ENCODE assay signal across 1 cellular context in the genomic region with DNA sequence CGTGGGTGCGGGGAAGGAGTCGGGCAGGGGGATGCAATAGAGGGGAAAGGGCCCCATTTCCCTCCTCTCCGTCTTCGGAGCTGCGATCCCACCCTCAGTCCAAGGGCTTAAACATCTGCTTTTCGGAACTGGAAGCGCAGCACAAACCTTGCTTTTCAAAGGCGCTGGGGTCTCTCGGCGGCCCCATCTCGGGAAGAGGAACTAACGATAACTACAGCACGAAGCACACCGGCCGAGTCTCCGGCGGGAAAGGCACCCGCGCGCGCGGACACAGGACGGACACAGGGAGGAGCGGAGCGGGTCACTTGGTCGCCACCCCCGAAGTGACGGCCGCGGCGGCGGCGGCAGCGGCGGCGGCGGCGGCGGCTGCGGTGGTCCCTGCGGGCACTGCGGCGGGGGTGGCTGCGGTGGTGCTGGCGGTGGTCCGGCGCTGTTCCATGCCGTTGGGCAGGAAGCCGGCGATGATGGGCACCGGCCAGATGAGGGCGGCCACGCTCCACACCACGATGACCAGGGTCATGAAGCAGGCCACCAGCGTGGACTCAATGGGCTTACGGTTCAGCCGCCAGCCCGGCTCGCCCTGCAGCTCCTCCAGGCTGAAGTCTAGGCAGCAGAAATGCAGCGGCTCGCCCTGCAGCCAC.
A peak's percentile ranks its signal among the peaks of the same experiment; 100 is the strongest.
TF ChIP-seq lines count a peak whose summit lies in the region.

No MANE protein-coding gene starts in this region.

TF ChIP-seq in K562, 482 proteins besides CTCF, POLR2A, EP300 and RAD21 (continued from another document):
- TF ChIP-seq CGGBP1 (CRISPR knock-in tag; IDR thresholded peaks at IDR 0.05), result 0 out of 2 replicates have a peak, but pooled peaks have one; percentile 35
- TF ChIP-seq, protein P1, sequence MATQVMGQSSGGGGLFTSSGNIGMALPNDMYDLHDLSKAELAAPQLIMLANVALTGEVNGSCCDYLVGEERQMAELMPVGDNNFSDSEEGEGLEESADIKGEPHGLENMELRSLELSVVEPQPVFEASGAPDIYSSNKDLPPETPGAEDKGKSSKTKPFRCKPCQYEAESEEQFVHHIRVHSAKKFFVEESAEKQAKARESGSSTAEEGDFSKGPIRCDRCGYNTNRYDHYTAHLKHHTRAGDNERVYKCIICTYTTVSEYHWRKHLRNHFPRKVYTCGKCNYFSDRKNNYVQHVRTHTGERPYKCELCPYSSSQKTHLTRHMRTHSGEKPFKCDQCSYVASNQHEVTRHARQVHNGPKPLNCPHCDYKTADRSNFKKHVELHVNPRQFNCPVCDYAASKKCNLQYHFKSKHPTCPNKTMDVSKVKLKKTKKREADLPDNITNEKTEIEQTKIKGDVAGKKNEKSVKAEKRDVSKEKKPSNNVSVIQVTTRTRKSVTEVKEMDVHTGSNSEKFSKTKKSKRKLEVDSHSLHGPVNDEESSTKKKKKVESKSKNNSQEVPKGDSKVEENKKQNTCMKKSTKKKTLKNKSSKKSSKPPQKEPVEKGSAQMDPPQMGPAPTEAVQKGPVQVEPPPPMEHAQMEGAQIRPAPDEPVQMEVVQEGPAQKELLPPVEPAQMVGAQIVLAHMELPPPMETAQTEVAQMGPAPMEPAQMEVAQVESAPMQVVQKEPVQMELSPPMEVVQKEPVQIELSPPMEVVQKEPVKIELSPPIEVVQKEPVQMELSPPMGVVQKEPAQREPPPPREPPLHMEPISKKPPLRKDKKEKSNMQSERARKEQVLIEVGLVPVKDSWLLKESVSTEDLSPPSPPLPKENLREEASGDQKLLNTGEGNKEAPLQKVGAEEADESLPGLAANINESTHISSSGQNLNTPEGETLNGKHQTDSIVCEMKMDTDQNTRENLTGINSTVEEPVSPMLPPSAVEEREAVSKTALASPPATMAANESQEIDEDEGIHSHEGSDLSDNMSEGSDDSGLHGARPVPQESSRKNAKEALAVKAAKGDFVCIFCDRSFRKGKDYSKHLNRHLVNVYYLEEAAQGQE (CRISPR knock-in tag; IDR thresholded peaks at IDR 0.05; ENCODE audit: low read depth), result peak; percentile 44; the same call in 1 of the 2 replicates
- TF ChIP-seq GATAD2B (IDR thresholded peaks at IDR 0.05; ENCODE audit: borderline replicate concordance), result peak; percentile 95
- no peak for TF ChIP-seq ZKSCAN8 (CRISPR knock-in tag; IDR thresholded peaks at IDR 0.05)
